Comparison of ENCODE assay signal across 1 cellular context in the genomic region with DNA sequence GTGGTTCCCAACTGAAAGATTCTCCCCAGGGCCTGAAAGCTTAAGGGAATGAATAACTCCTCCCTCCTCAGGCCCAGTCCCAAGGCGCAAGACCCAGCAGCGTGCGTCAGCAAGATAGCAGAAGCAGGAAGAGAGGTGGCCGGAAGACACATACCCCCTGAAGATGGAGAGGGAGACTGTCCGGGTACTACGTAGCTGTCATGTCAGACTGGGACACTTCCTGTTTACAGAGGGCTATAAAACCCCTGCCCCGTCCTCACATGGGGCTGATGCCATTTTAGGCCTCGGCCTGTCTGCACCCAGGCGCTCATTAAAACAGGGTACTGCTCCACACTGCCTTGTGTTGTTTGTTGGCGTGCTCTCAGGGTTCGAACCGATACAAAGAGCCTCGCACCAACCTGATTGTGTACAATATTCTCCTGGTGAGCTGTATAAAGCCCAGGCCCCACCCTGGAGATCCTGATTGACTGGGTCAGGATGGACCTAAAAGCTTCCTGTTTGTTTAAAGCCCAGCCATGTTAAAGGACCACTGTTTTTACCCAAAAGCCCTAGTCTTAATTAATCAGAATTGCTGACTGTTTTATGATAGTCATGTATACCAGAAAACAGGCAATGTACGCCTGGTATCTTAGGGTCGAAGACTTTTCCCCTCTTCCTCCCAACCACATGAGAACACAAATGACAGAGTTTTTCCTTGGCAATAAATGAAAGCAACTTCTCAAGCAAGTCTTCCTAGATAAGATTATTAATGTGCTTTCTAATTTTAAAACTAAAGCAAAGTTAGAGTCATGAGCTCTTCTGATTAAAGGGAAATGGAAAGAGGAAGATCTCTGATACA.
TF ChIP-seq lines count a peak whose summit lies in the region.

No MANE protein-coding gene starts in this region.

TF ChIP-seq in endothelial cell of umbilical vein, 7 proteins besides CTCF, POLR2A, EP300 and RAD21:
- TF ChIP-seq FOS (IDR thresholded peaks at IDR 0.05; ENCODE audit: borderline replicate concordance, insufficient read depth, low read length) = no peak
